9 cellular contexts compared by ENCODE assay signal in the genomic region with DNA sequence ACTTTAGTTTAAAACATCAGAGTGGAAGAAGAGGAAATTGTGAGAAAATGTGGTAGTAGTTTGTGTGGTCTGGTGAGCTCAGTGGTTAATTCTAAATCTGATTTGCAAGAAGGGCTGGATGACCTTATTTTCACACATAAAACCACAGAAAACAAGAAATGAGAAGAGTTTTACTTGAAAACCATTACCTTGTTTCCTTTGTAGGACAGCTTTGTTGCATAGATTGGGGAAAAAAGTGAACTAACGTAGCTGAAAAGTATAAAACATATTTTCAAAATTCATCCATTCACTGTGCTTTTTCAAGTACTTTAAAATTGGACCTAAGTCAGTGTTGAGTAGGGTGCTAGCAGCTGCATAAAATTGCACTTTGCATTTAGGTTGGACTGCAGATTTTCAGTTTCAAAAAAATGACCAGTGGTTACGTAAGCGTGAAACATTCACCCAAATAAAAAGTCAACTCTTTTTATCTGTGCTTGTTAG.
DNase-seq lines count a peak whose midpoint lies in the region; ATAC-seq and TF ChIP-seq lines count a peak whose summit lies in the region.
"Had no signal": no experiment of that assay in that cellular context is flagged by ENCODE, and none has a peak within 500 bp of the region (broad histone marks: within the 10 kb centered on the region; RNA-seq: fewer than 3 reads in every experiment).

No MANE protein-coding gene starts in this region.

- H3K4me1 ChIP-seq in GM23338 (ENCODE audit: insufficient read depth) = no peaks in the 10 kb centered on the region; the same call in 1 of the 2 replicates
- peaks cover 33% of the 10 kb centered on the region for H3K4me1 ChIP-seq in KMS-11 (ENCODE audit: low read depth, poor library complexity, severe bottlenecking)
- H3K4me1 ChIP-seq in rectal smooth muscle tissue (ENCODE audit: control insufficient read depth, insufficient read depth, low read length) = no peaks in the 10 kb centered on the region
- H3K4me1 ChIP-seq: prostate gland had no signal

- H3K4me2 ChIP-seq in GM23338 = no peak overlapping the region
- H3K4me2 ChIP-seq in KMS-11 = peak overlapping the region; percentile 15; the same call in 1 of the 2 replicates

- no peaks in the 10 kb centered on the region for H3K79me2 ChIP-seq in GM23338 (replicated peaks; ENCODE audit: insufficient read depth)
- H3K79me2 ChIP-seq in KMS-11 (ENCODE audit: insufficient read depth, low read depth) = no peaks in the 10 kb centered on the region

- intact Hi-C loops in posterior cingulate gyrus (cut with DNase I) = no loop called here

- ATAC-seq in GM18907 (IDR thresholded peaks at IDR 0.05; ENCODE audit: unreplicated experiment) = peak; percentile 96
- no peak for ATAC-seq in GM23338

- peaks cover 18% of the 10 kb centered on the region for H3K4me1 Mint-ChIP-seq in GM23338

- H3K36me3 ChIP-seq in GM23338 (ENCODE audit: insufficient read depth) = no peaks in the 10 kb centered on the region
- no peaks in the 10 kb centered on the region; the same call in 1 of the 2 replicates for H3K36me3 ChIP-seq in KMS-11 (ENCODE audit: insufficient read depth)
- H3K36me3 ChIP-seq in rectal smooth muscle tissue (ENCODE audit: control insufficient read depth, insufficient read depth, low read length) = no peaks in the 10 kb centered on the region
- H3K36me3 ChIP-seq: prostate gland had no signal

- H3K4me3 Mint-ChIP-seq in GM23338 = no peak overlapping the region
- H3K4me3 Mint-ChIP-seq: activated B cell treated with CpG ODN at 0.5 μM for 24 hours had no signal

- TF ChIP-seq CTCF in GM23338 (conservative IDR thresholded peaks at IDR 0.05; ENCODE audit: low read depth in 2 of 2) (no peak), KMS-11 (conservative IDR thresholded peaks at IDR 0.05; ENCODE audit: low read depth, low read length) (no peak)

- H3K27ac ChIP-seq in GM23338 (ENCODE audit: low read depth) (no peak overlapping the region), KMS-11 (no peak overlapping the region; the same call in 1 of the 2 replicates), rectal smooth muscle tissue (ENCODE audit: low read depth, low read length) (peak overlapping the region; percentile 16)
- H3K27ac ChIP-seq: prostate gland had no signal

- no peaks in the 10 kb centered on the region for H3K9me3 Mint-ChIP-seq in GM23338
- H3K9me3 Mint-ChIP-seq: activated B cell treated with CpG ODN at 0.5 μM for 24 hours had no signal

- H3K4me3 ChIP-seq in GM23338 (no peak overlapping the region), KMS-11 (IDR thresholded peaks at IDR 0.05; ENCODE audit: insufficient read depth, low read depth, low read length) (no peak overlapping the region), rectal smooth muscle tissue (ENCODE audit: low read length) (no peak overlapping the region)
- H3K4me3 ChIP-seq: prostate gland had no signal

- no peak overlapping the region for H2AFZ ChIP-seq in GM23338
- H2AFZ ChIP-seq in KMS-11 (ENCODE audit: low read depth) = no peak overlapping the region

- H3K9me2 ChIP-seq in GM23338 (ENCODE audit: insufficient read depth) = no peaks in the 10 kb centered on the region

- H4K20me1 ChIP-seq in GM23338 (replicated peaks; ENCODE audit: insufficient read depth) = no peaks in the 10 kb centered on the region
- no peaks in the 10 kb centered on the region for H4K20me1 ChIP-seq in KMS-11 (ENCODE audit: insufficient read depth)

- DNase-seq in GM23338 (ENCODE audit: low spot score) (no peak), posterior cingulate gyrus (no peak), NCI-H748 (lab: John Stamatoyannopoulos, UW; ENCODE audit: unreplicated experiment) (no peak), OCI-M2 (lab: John Stamatoyannopoulos, UW; ENCODE audit: unreplicated experiment) (no peak)
- DNase-seq: activated B cell treated with CpG ODN at 0.5 μM for 24 hours had no signal

- peaks cover 6% of the 10 kb centered on the region; the same call in 2 of the 3 replicates for H3K36me3 Mint-ChIP-seq in GM23338 (ENCODE audit: low read depth)

- peak overlapping the region; percentile 27; the same call in 1 of the 2 replicates for H3K27ac Mint-ChIP-seq in GM23338
- H3K27ac Mint-ChIP-seq: activated B cell treated with CpG ODN at 0.5 μM for 24 hours had no signal

- H3K27me3 Mint-ChIP-seq in GM23338 (ENCODE audit: insufficient read depth, low read depth, poor library complexity) = peaks cover 3% of the 10 kb centered on the region

- H3K9ac ChIP-seq in KMS-11 (no peak overlapping the region), rectal smooth muscle tissue (ENCODE audit: low read length) (no peak overlapping the region)

- H3K27me3 ChIP-seq in GM23338 (ENCODE audit: insufficient read depth) (no peaks in the 10 kb centered on the region), KMS-11 (ENCODE audit: insufficient read depth, low read depth) (no peaks in the 10 kb centered on the region), rectal smooth muscle tissue (ENCODE audit: control insufficient read depth, insufficient read depth, low read length) (no peaks in the 10 kb centered on the region)

- no peaks in the 10 kb centered on the region for H3F3A ChIP-seq in GM23338 (replicated peaks; ENCODE audit: low read depth)

TF ChIP-seq in GM23338, 12 proteins besides CTCF, POLR2A, EP300 and RAD21 (continues in another document):
- TF ChIP-seq ZNF114 (CRISPR knock-in tag; IDR thresholded peaks at IDR 0.05) (no peak), ZNF331 (CRISPR knock-in tag; IDR thresholded peaks at IDR 0.05; ENCODE audit: low read depth) (no peak), JUNB (IDR thresholded peaks at IDR 0.05; ENCODE audit: unreplicated experiment) (no peak), EZH2phosphoT487 (IDR thresholded peaks at IDR 0.05; ENCODE audit: unreplicated experiment) (no peak)
- TF ChIP-seq, protein P1, sequence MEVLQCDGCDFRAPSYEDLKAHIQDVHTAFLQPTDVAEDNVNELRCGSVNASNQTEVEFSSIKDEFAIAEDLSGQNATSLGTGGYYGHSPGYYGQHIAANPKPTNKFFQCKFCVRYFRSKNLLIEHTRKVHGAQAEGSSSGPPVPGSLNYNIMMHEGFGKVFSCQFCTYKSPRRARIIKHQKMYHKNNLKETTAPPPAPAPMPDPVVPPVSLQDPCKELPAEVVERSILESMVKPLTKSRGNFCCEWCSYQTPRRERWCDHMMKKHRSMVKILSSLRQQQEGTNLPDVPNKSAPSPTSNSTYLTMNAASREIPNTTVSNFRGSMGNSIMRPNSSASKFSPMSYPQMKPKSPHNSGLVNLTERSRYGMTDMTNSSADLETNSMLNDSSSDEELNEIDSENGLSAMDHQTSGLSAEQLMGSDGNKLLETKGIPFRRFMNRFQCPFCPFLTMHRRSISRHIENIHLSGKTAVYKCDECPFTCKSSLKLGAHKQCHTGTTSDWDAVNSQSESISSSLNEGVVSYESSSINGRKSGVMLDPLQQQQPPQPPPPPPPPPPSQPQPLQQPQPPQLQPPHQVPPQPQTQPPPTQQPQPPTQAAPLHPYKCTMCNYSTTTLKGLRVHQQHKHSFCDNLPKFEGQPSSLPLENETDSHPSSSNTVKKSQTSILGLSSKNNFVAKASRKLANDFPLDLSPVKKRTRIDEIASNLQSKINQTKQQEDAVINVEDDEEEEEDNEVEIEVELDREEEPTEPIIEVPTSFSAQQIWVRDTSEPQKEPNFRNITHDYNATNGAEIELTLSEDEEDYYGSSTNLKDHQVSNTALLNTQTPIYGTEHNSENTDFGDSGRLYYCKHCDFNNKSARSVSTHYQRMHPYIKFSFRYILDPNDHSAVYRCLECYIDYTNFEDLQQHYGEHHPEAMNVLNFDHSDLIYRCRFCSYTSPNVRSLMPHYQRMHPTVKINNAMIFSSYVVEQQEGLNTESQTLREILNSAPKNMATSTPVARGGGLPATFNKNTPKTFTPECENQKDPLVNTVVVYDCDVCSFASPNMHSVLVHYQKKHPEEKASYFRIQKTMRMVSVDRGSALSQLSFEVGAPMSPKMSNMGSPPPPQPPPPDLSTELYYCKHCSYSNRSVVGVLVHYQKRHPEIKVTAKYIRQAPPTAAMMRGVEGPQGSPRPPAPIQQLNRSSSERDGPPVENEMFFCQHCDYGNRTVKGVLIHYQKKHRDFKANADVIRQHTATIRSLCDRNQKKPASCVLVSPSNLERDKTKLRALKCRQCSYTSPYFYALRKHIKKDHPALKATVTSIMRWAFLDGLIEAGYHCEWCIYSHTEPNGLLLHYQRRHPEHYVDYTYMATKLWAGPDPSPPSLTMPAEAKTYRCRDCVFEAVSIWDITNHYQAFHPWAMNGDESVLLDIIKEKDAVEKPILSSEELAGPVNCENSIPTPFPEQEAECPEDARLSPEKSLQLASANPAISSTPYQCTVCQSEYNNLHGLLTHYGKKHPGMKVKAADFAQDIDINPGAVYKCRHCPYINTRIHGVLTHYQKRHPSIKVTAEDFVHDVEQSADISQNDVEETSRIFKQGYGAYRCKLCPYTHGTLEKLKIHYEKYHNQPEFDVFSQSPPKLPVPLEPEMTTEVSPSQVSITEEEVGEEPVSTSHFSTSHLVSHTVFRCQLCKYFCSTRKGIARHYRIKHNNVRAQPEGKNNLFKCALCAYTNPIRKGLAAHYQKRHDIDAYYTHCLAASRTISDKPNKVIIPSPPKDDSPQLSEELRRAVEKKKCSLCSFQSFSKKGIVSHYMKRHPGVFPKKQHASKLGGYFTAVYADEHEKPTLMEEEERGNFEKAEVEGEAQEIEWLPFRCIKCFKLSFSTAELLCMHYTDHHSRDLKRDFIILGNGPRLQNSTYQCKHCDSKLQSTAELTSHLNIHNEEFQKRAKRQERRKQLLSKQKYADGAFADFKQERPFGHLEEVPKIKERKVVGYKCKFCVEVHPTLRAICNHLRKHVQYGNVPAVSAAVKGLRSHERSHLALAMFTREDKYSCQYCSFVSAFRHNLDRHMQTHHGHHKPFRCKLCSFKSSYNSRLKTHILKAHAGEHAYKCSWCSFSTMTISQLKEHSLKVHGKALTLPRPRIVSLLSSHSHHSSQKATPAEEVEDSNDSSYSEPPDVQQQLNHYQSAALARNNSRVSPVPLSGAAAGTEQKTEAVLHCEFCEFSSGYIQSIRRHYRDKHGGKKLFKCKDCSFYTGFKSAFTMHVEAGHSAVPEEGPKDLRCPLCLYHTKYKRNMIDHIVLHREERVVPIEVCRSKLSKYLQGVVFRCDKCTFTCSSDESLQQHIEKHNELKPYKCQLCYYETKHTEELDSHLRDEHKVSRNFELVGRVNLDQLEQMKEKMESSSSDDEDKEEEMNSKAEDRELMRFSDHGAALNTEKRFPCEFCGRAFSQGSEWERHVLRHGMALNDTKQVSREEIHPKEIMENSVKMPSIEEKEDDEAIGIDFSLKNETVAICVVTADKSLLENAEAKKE (CRISPR knock-in tag; IDR thresholded peaks at IDR 0.05) = no peak
